19 cellular contexts compared by ENCODE assay signal in the genomic region with DNA sequence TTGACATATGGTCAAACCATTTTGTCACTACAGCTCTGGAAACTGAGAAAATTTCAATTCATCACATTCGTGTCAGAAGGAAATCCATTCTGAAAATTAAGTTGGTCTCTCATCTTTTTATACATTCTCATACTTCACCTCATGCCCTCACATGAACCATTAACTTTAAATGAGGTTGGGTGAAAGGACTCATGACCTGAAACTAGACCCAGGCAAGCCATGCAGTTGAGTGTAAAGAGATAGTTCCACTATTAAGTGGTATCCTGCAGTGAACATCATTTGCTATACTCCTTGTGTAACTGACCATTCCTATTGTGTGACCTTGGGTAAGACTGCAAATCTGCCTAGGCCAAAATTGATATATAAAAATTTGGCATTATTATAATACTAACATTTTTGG.
A peak's percentile ranks its signal among the peaks of the same experiment; 100 is the strongest.
DNase-seq lines count a peak whose midpoint lies in the region; ATAC-seq lines count a peak whose summit lies in the region.
"Had no signal": no experiment of that assay in that cellular context is flagged by ENCODE, and none has a peak within 500 bp of the region (broad histone marks: within the 10 kb centered on the region; RNA-seq: fewer than 3 reads in every experiment).

No MANE protein-coding gene starts in this region.

- ATAC-seq in GM18907 (IDR thresholded peaks at IDR 0.05; ENCODE audit: unreplicated experiment) = peak; percentile 61
- ATAC-seq in GM19463 (IDR thresholded peaks at IDR 0.05; ENCODE audit: unreplicated experiment) = peak; percentile 60
- peak; percentile 77 for ATAC-seq in HG03064 (IDR thresholded peaks at IDR 0.05; ENCODE audit: low read depth, unreplicated experiment)
- ATAC-seq: GM12878, GM23338 had no signal

- peak; percentile 37 for DNase-seq in NCI-H69 (lab: John Stamatoyannopoulos, UW)
- DNase-seq in activated CD4-positive, alpha-beta T cell treated with anti-CD3 and anti-CD28 coated beads, Interleukin-2, amount 50 U/mL, for 4 hours = no peak
- no peak for DNase-seq in stimulated activated CD4-positive, alpha-beta T cell treated with anti-CD3 and anti-CD28 coated beads, Interleukin-4, amount 100 ng/mL, for 1 hour
- DNase-seq in stimulated activated CD4-positive, alpha-beta T cell treated with anti-CD3 and anti-CD28 coated beads, Interleukin-4, amount 100 ng/mL, for 4 hours = no peak
- no peak for DNase-seq in CD1c-positive myeloid dendritic cell (ENCODE audit: extremely low spot score)
- DNase-seq: C1 segment of cervical spinal cord; CD4-positive, CD25-positive, alpha-beta regulatory T cell; CD8-positive, alpha-beta memory T cell; DMS 273 treated with DMSO at 0.1 percent for 48 hours; DMS79; EL; GDM1; H7; HCEC 1CT had no signal
